ENCODE assay signal across 23 cellular contexts in the genomic region with DNA sequence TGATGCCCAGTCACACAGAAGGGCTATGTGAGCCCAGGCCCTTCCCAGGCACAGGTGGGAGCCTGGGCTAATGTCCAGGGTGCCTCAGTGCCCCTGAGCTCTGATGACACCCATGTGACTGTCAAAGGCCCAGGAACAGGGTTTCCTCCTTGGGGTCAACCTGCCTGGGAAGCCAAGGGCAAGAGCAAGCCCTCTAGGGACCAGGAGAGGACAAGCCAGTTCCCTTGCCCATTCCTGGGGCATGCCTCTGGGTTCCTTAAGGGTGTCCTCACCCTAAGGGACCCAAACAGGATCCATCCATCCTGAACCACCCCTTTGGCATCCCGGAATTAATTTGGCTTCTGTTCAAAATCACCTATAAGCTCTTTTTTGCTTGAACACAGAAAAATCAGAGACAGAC. TPM values are rescaled to one million over a fixed set of nuclear protein-coding genes. Genes with fewer than 3 reads are reported as not detected.
DNase-seq lines count a peak whose midpoint lies in the region; ATAC-seq, FAIRE-seq and TF ChIP-seq lines count a peak whose summit lies in the region.
"Had no signal": no experiment of that assay in that cellular context is flagged by ENCODE, and none has a peak within 500 bp of the region (broad histone marks: within the 10 kb centered on the region; RNA-seq: fewer than 3 reads in every experiment).

No MANE protein-coding gene starts in this region.

- no peak overlapping the region for H3K9ac ChIP-seq in H1 (replicated peaks in 1 of 4; ENCODE audit: extremely low read depth in 1 of 4, low read depth in 3 of 4, low read length in 3 of 4)
- H3K9ac ChIP-seq: neural progenitor cell had no signal

- no peak for TF ChIP-seq CTCF in H1 (IDR thresholded peaks at IDR 0.05; ENCODE audit: control extremely low read depth in 1 of 3, insufficient read depth in 1 of 3, low read depth in 1 of 3, low read length in 3 of 3)

- no peak for ATAC-seq in stimulated activated naive CD8-positive, alpha-beta T cell treated with anti-CD3 and anti-CD28 coated beads, Interleukin-15, amount 100 ng/mL, for 72 hours
- no peak for ATAC-seq in stimulated activated naive CD8-positive, alpha-beta T cell treated with anti-CD3 and anti-CD28 coated beads, Interleukin-15, Interleukin-2, amounts not matched to agents 100 U/mL and 50 U/mL, for 24 hours
- ATAC-seq in T-helper 17 cell = no peak
- ATAC-seq: upper lobe of right lung had no signal

- no peak overlapping the region for H4K8ac ChIP-seq in H1 (ENCODE audit: extremely low read depth, insufficient read depth, low read length)

- H2BK120ac ChIP-seq in H1 (replicated peaks; ENCODE audit: low read depth, low read length) = no peak overlapping the region

- 0 out of 2 replicates have a peak overlapping the region, but pooled peaks have one; percentile 24 for H2AK5ac ChIP-seq in H1 (ENCODE audit: low read depth, low read length)

- H3K79me2 ChIP-seq in H1 (ENCODE audit: control insufficient read depth in 1 of 2, insufficient read depth in 2 of 2, low read length in 2 of 2) = peaks cover 0 to 41% of the 10 kb centered on the region in 2 experiments; a peak in 2 of 4 replicates

- H2BK15ac ChIP-seq in H1 (ENCODE audit: low read length) = no peak overlapping the region

- H2BK5ac ChIP-seq in H1 (ENCODE audit: low read depth, low read length) = peak overlapping the region; percentile 85; the same call in 1 of the 2 replicates

- DNase-seq in stimulated activated naive CD8-positive, alpha-beta T cell treated with anti-CD3 and anti-CD28 coated beads, Interleukin-15, amount 100 ng/mL, for 72 hours = no peak
- no peak for DNase-seq in stimulated activated naive CD8-positive, alpha-beta T cell treated with anti-CD3 and anti-CD28 coated beads, Interleukin-15, Interleukin-2, amounts not matched to agents 100 U/mL and 50 U/mL, for 24 hours
- DNase-seq in T-helper 17 cell (no peak), H1 (ENCODE audit: low read depth in 1 of 2, low spot score in 2 of 2) (no peak), NCI-H446 (lab: John Stamatoyannopoulos, UW) (no peak), hippocampal formation (lab: John Stamatoyannopoulos, UW) (no peak), DMS 273 treated with DMSO at 0.1 percent for 48 hours (lab: John Stamatoyannopoulos, UW) (no peak)
- DNase-seq: activated B cell treated with CpG ODN at 0.5 μM for 24 hours; activated gamma-delta T cell treated with Interleukin-2 at 50 U/mL for 16 hours; AML-193; colonic mucosa; NCI-H1048; NCI-H1930; NCI-H345; PC-9; SJCRH30; stimulated activated CD4-positive, alpha-beta T cell treated with anti-CD3 and anti-CD28 coated beads, Interleukin-2, amount 100 ng/mL, for 48 hours; upper lobe of right lung had no signal

- H3K23ac ChIP-seq in H1 (ENCODE audit: insufficient read length) = no peak overlapping the region

- H3K4ac ChIP-seq in H1 (replicated peaks; ENCODE audit: insufficient read length, low read depth, low read length) = no peak overlapping the region

- no peak overlapping the region for H3K4me3 ChIP-seq in H1 (ENCODE audit: extremely low read depth in 1 of 4, insufficient read depth in 2 of 4, low read depth in 3 of 4, low read length in 4 of 4)
- H3K4me3 ChIP-seq: colonic mucosa, neural progenitor cell, PC-9, SJCRH30, skin epidermis, upper lobe of right lung had no signal

- H3K36me3 ChIP-seq in H1 (ENCODE audit: control insufficient read depth in 2 of 4, insufficient read depth in 4 of 4, low read length in 3 of 4) = peaks cover 2 to 27% (median 11%) of the 10 kb centered on the region in 4 experiments; a peak in 7 of 8 replicates
- H3K36me3 ChIP-seq: neural progenitor cell had no signal

- H3K4me1 ChIP-seq in H1 (replicated peaks in 1 of 4; ENCODE audit: control insufficient read depth in 3 of 4, insufficient read depth in 4 of 4, low read length in 3 of 4) = peaks cover 5 to 35% (median 27%) of the 10 kb centered on the region in 4 experiments
- H3K4me1 ChIP-seq: colonic mucosa, SJCRH30 had no signal

- H3K9me3 Mint-ChIP-seq in stimulated activated naive CD8-positive, alpha-beta T cell treated with anti-CD3 and anti-CD28 coated beads, Interleukin-15, amount 100 ng/mL, for 72 hours = no peaks in the 10 kb centered on the region
- H3K9me3 Mint-ChIP-seq: activated B cell treated with CpG ODN at 0.5 μM for 24 hours, neural progenitor cell had no signal

- no peak overlapping the region for H3K14ac ChIP-seq in H1 (ENCODE audit: insufficient read length)

- no peak overlapping the region; the same call in 1 of the 2 replicates for H3K18ac ChIP-seq in H1 (ENCODE audit: extremely low read depth, low read length)

- no peak overlapping the region for H4K5ac ChIP-seq in H1 (ENCODE audit: insufficient read length, low read depth, low read length)

- no peak for FAIRE-seq in H1 (lab: Jason Lieb, UNC)
- FAIRE-seq: D721Med, GM18507, HTR-8/SVneo had no signal

- H3K56ac ChIP-seq in H1 (replicated peaks; ENCODE audit: insufficient read length, low read depth, low read length) = no peak overlapping the region

- TF ChIP-seq RAD21 in H1 (IDR thresholded peaks at IDR 0.05 in 1 of 2, conservative IDR thresholded peaks at IDR 0.05 in 1 of 2; ENCODE audit: low read depth in 2 of 2, low read length in 2 of 2) = no peak

- H3K4me3 Mint-ChIP-seq in stimulated activated naive CD8-positive, alpha-beta T cell treated with anti-CD3 and anti-CD28 coated beads, Interleukin-15, amount 100 ng/mL, for 72 hours = no peak overlapping the region
- H3K4me3 Mint-ChIP-seq in T-helper 17 cell = no peak overlapping the region
- H3K4me3 Mint-ChIP-seq: activated B cell treated with CpG ODN at 0.5 μM for 24 hours, neural progenitor cell had no signal

- H4K91ac ChIP-seq in H1 (replicated peaks; ENCODE audit: insufficient read length, low read length) = no peak overlapping the region

- H3K27ac ChIP-seq in H1 (ENCODE audit: low read depth, low read length) = no peak overlapping the region
- H3K27ac ChIP-seq: colonic mucosa, neural progenitor cell, PC-9, SJCRH30, upper lobe of right lung had no signal

- POLR2A ChIA-PET in H1 (lab: Charles Lee; ENCODE audit: partially characterized antibody) = interaction anchor here (0.6 to 1.4 kb wide), 3 partner anchors 9 to 58 kb away, joined by 3 to 6 read pairs (median 3); partner anchors contain the start of gene PISD

- H3K23me2 ChIP-seq in H1 (ENCODE audit: low read depth, low read length) = no peaks in the 10 kb centered on the region; the same call in 1 of the 2 replicates

- H2BK20ac ChIP-seq in H1 (ENCODE audit: low read length) = no peak overlapping the region

- H3K4me2 ChIP-seq in H1 (ENCODE audit: insufficient read depth in 1 of 2, low read depth in 2 of 2, low read length in 2 of 2) = no peak overlapping the region
- H3K4me2 ChIP-seq: neural progenitor cell, PC-9 had no signal

- H3K36me3 Mint-ChIP-seq in T-helper 17 cell (ENCODE audit: low read depth) = no peaks in the 10 kb centered on the region

- H4K20me1 ChIP-seq in H1 (replicated peaks in 1 of 2; ENCODE audit: control insufficient read depth in 1 of 2, insufficient read depth in 2 of 2, low read length in 2 of 2) = peaks cover 10 to 38% of the 10 kb centered on the region in 2 experiments

- H3K4me1 Mint-ChIP-seq in stimulated activated naive CD8-positive, alpha-beta T cell treated with anti-CD3 and anti-CD28 coated beads, Interleukin-15, amount 100 ng/mL, for 72 hours = peaks cover 74% of the 10 kb centered on the region
- H3K4me1 Mint-ChIP-seq in T-helper 17 cell = peaks cover 12% of the 10 kb centered on the region

- peak overlapping the region; percentile 61 to 94 for H3K27ac Mint-ChIP-seq in stimulated activated naive CD8-positive, alpha-beta T cell treated with anti-CD3 and anti-CD28 coated beads, Interleukin-15, amount 100 ng/mL, for 72 hours
- H3K27ac Mint-ChIP-seq in T-helper 17 cell = peak overlapping the region; percentile 39
- H3K27ac Mint-ChIP-seq: activated B cell treated with CpG ODN at 0.5 μM for 24 hours, neural progenitor cell had no signal

- 93% methylated on average over 1 of the region's 1 CpG; no CpG with 5 or more reads in 1 of the 2 experiments for WGBS in H1 (ENCODE audit: extremely low coverage in 1 of 2, insufficient coverage in 1 of 2, insufficient read length in 1 of 2, insufficient replicate concordance in 2 of 2, low coverage in 1 of 2, low lambda C conversion rate in 2 of 2, missing lambda C conversion rate in 1 of 2), 2 experiments

- CTCF ChIA-PET in H1 (lab: Charles Lee; ENCODE audit: partially characterized antibody) = interaction anchor here (0.8 to 2.9 kb wide), 6 partner anchors 8 to 66 kb away, joined by 3 to 9 read pairs (median 6); no protein-coding TSS in a partner anchor

- H2BK12ac ChIP-seq in H1 (ENCODE audit: low read depth, low read length) = no peak overlapping the region

- H3K27me3 ChIP-seq in H1 (replicated peaks in 1 of 4; ENCODE audit: control insufficient read depth in 3 of 4, extremely low read depth in 1 of 4, insufficient read depth in 3 of 4, low read length in 3 of 4) = no peaks in the 10 kb centered on the region
- H3K27me3 ChIP-seq: colonic mucosa, neural progenitor cell, SJCRH30, upper lobe of right lung had no signal

- H3K27me3 Mint-ChIP-seq in stimulated activated naive CD8-positive, alpha-beta T cell treated with anti-CD3 and anti-CD28 coated beads, Interleukin-15, amount 100 ng/mL, for 72 hours = no peaks in the 10 kb centered on the region
- H3K27me3 Mint-ChIP-seq in T-helper 17 cell = no peaks in the 10 kb centered on the region
- H3K27me3 Mint-ChIP-seq: activated B cell treated with CpG ODN at 0.5 μM for 24 hours had no signal

- no peak for TF ChIP-seq EP300 in H1 (IDR thresholded peaks at IDR 0.05; ENCODE audit: borderline replicate concordance in 1 of 2, low read depth in 2 of 2, low read length in 2 of 2)

- H3K79me1 ChIP-seq in H1 (ENCODE audit: low read depth, low read length) = peaks cover 26% of the 10 kb centered on the region

- H3K9me3 ChIP-seq in T-helper 17 cell (ENCODE audit: control insufficient read depth, low read length, poor library complexity, severe bottlenecking) (no peaks in the 10 kb centered on the region), H1 (ENCODE audit: insufficient read depth in 2 of 2, low read depth in 1 of 2, low read length in 1 of 2) (no peaks in the 10 kb centered on the region)
- H3K9me3 ChIP-seq: colonic mucosa, SJCRH30, upper lobe of right lung had no signal

- no peak for TF ChIP-seq POLR2A in H1 (IDR thresholded peaks at IDR 0.05; ENCODE audit: control extremely low read depth in 1 of 2, low read depth in 2 of 2, low read length in 2 of 2)

- H2AFZ ChIP-seq in H1 (ENCODE audit: low read length) = no peak overlapping the region
- H2AFZ ChIP-seq: neural progenitor cell, PC-9 had no signal

RNA-seq across cellular contexts. Expression of gene PISD, which starts 39.0 kb away (rescaled TPM):
- 10 to 100 TPM; 37.6 to 38.3 TPM for total RNA-seq in T-helper 17 cell
- 46.0 and 47.8 TPM in 2 replicates for total RNA-seq in H1 (2021; fragmentation: NEBNext Ultra II Directional; extraction: Animal tissue kit (Norgen Biotek cat#: 25700))
- polyA plus RNA-seq in H1 (2011; rRNA removed) = 48.2 and 74.5 TPM in 2 replicates
- polyA plus RNA-seq in H1 (2011; cell fraction: cytosol; rRNA removed) = 50.7 TPM
- 82.6 TPM for polyA plus RNA-seq in H1 (2011; cell fraction: nucleus; rRNA removed)
- 28.1 to 40.3 TPM (median 36.9 TPM) in 4 replicates for polyA plus RNA-seq in H1 (2012, experiment 1 of 2)
- 32.5 TPM for polyA plus RNA-seq in H1 (2012, experiment 2 of 2)
- polyA plus RNA-seq in H1 (2013, experiment 1 of 2) = 35.2 TPM
- polyA plus RNA-seq in H1 (2013, experiment 2 of 2) = 34.6 TPM
- polyA minus RNA-seq in H1 (2011; rRNA and poly(A)+ RNA removed) = 25.0 and 35.5 TPM in 2 replicates
- 30.1 TPM for polyA minus RNA-seq in H1 (2011; cell fraction: cytosol; rRNA and poly(A)+ RNA removed)
- 29.5 TPM for polyA minus RNA-seq in H1 (2011; cell fraction: nucleus; rRNA and poly(A)+ RNA removed)
